25 cellular contexts compared by ENCODE assay signal in genomic region chr6:140828833-140829232, GRCh38.
"Had no signal": no experiment of that assay in that cellular context is flagged by ENCODE, and none has a peak within 500 bp of the region (broad histone marks: within the 10 kb centered on the region; RNA-seq: fewer than 3 reads in every experiment).

No MANE protein-coding gene starts in this region.

- H3K36me3 Mint-ChIP-seq: activated CD8-positive, alpha-beta memory T cell treated with anti-CD3 and anti-CD28 coated beads, Interleukin-2, amount 10 ng/mL, durations not matched to agents 7 days and 5 days; activated naive CD4-positive, alpha-beta T cell treated with anti-CD3 and anti-CD28 coated beads, Interleukin-2, amount 50 U/mL, for 24 hours; brain had no signal

- H3K27me3 ChIP-seq: cardiac muscle cell had no signal

- H3K4me3 ChIP-seq: cardiac muscle cell, K562 had no signal

- DNase-seq: activated B cell treated with CpG ODN at 0.5 μM for 24 hours; activated CD4-positive, alpha-beta T cell treated with anti-CD3 and anti-CD28 coated beads for 1 hour; activated CD4-positive, alpha-beta T cell treated with anti-CD3 and anti-CD28 coated beads, Interleukin-2, amount 10 ng/mL, durations not matched to agents 24 days and 14 days; activated CD4-positive, alpha-beta T cell treated with anti-CD3 and anti-CD28 coated beads, Interleukin-2, amount 50 U/mL, for 48 hours; activated CD8-positive, alpha-beta memory T cell treated with anti-CD3 and anti-CD28 coated beads, Interleukin-2, amount 10 ng/mL, durations not matched to agents 7 days and 5 days; activated effector memory CD4-positive, alpha-beta T cell treated with Interleukin-2 at 50 U/mL for 16 hours; activated naive CD4-positive, alpha-beta T cell; activated T-cell treated with anti-CD3 and anti-CD28 coated beads, Interleukin-2, amount 50 U/mL, for 24 hours; Karpas-422; NCI-H1092 treated with DMSO at 0.1 percent for 48 hours; NCI-H1417 treated with DMSO at 0.1 percent for 48 hours; NCI-H1694; NCI-H2029; NCI-H345; NCI-H510A; NCI-H526 treated with DMSO at 0.1 percent for 48 hours; NCI-H82; RPMI8226 had no signal

- H3K36me3 ChIP-seq: cardiac muscle cell had no signal

- H3K4me1 Mint-ChIP-seq: activated B cell treated with CpG ODN at 0.5 μM for 24 hours; activated CD4-positive, alpha-beta T cell treated with anti-CD3 and anti-CD28 coated beads, Interleukin-2, amount 10 ng/mL, durations not matched to agents 24 days and 14 days; activated CD8-positive, alpha-beta memory T cell treated with anti-CD3 and anti-CD28 coated beads, Interleukin-2, amount 10 ng/mL, durations not matched to agents 7 days and 5 days; activated naive CD4-positive, alpha-beta T cell treated with anti-CD3 and anti-CD28 coated beads, Interleukin-2, amount 50 U/mL, for 24 hours had no signal

- H3K4me3 Mint-ChIP-seq: activated B cell treated with CpG ODN at 0.5 μM for 24 hours; activated CD4-positive, alpha-beta T cell treated with anti-CD3 and anti-CD28 coated beads, Interleukin-2, amount 10 ng/mL, durations not matched to agents 24 days and 14 days; activated CD8-positive, alpha-beta memory T cell treated with anti-CD3 and anti-CD28 coated beads, Interleukin-2, amount 10 ng/mL, durations not matched to agents 7 days and 5 days; activated naive CD4-positive, alpha-beta T cell treated with anti-CD3 and anti-CD28 coated beads, Interleukin-2, amount 50 U/mL, for 24 hours; activated T-cell treated with anti-CD3 and anti-CD28 coated beads, Interleukin-2, amount 50 U/mL, for 24 hours; activated T-helper 1 cell treated with anti-CD3 and anti-CD28 coated beads, Interleukin-12 subunit alpha, Interleukin-12 subunit beta, Interleukin-2, Interleukin-4 antibody, amounts not matched to agents 30 ng/mL and 10 ng/mL and 1 ng/mL, durations not matched to agents 14 hours and 24 hours and 36 hours; brain; T-helper 1 cell treated with Interleukin-12 subunit alpha and Interleukin-12 subunit beta and Interleukin-4 antibody, amounts not matched to agents 30 μg/mL and 1 μg/mL, for 36 hours had no signal

- H3K27ac Mint-ChIP-seq: activated B cell treated with CpG ODN at 0.5 μM for 24 hours; activated CD4-positive, alpha-beta T cell treated with anti-CD3 and anti-CD28 coated beads, Interleukin-2, amount 10 ng/mL, durations not matched to agents 24 days and 14 days; activated CD8-positive, alpha-beta memory T cell treated with anti-CD3 and anti-CD28 coated beads, Interleukin-2, amount 10 ng/mL, durations not matched to agents 7 days and 5 days; activated naive CD4-positive, alpha-beta T cell treated with anti-CD3 and anti-CD28 coated beads, Interleukin-2, amount 50 U/mL, for 24 hours; activated T-cell treated with anti-CD3 and anti-CD28 coated beads, Interleukin-2, amount 50 U/mL, for 24 hours; activated T-helper 1 cell treated with anti-CD3 and anti-CD28 coated beads, Interleukin-12 subunit alpha, Interleukin-12 subunit beta, Interleukin-2, Interleukin-4 antibody, amounts not matched to agents 30 ng/mL and 10 ng/mL and 1 ng/mL, durations not matched to agents 14 hours and 24 hours and 36 hours; brain; T-helper 1 cell treated with Interleukin-12 subunit alpha and Interleukin-12 subunit beta and Interleukin-4 antibody, amounts not matched to agents 30 μg/mL and 1 μg/mL, for 36 hours had no signal

- H3K27me3 Mint-ChIP-seq: activated B cell treated with CpG ODN at 0.5 μM for 24 hours; activated CD4-positive, alpha-beta T cell treated with anti-CD3 and anti-CD28 coated beads, Interleukin-2, amount 10 ng/mL, durations not matched to agents 24 days and 14 days; activated naive CD4-positive, alpha-beta T cell treated with anti-CD3 and anti-CD28 coated beads, Interleukin-2, amount 50 U/mL, for 24 hours; activated T-cell treated with anti-CD3 and anti-CD28 coated beads, Interleukin-2, amount 50 U/mL, for 24 hours had no signal

- H3K27ac ChIP-seq: cardiac muscle cell had no signal

- H3K9me3 Mint-ChIP-seq: activated CD4-positive, alpha-beta T cell treated with anti-CD3 and anti-CD28 coated beads, Interleukin-2, amount 10 ng/mL, durations not matched to agents 24 days and 14 days; activated naive CD4-positive, alpha-beta T cell treated with anti-CD3 and anti-CD28 coated beads, Interleukin-2, amount 50 U/mL, for 24 hours; activated T-cell treated with anti-CD3 and anti-CD28 coated beads, Interleukin-2, amount 50 U/mL, for 24 hours; activated T-helper 1 cell treated with anti-CD3 and anti-CD28 coated beads, Interleukin-12 subunit alpha, Interleukin-12 subunit beta, Interleukin-2, Interleukin-4 antibody, amounts not matched to agents 30 ng/mL and 10 ng/mL and 1 ng/mL, durations not matched to agents 14 hours and 24 hours and 36 hours; brain; T-helper 1 cell treated with Interleukin-12 subunit alpha and Interleukin-12 subunit beta and Interleukin-4 antibody, amounts not matched to agents 30 μg/mL and 1 μg/mL, for 36 hours had no signal

- ATAC-seq: activated CD8-positive, alpha-beta memory T cell treated with anti-CD3 and anti-CD28 coated beads, Interleukin-2, amount 10 ng/mL, durations not matched to agents 7 days and 5 days; Right ventricle myocardium inferior had no signal
